ENCODE assay signal across 9 cellular contexts in genomic region chr1:175000697-175001187, GRCh38. TPM values are rescaled to one million over a fixed set of nuclear protein-coding genes. Genes with fewer than 3 reads are reported as not detected.
DNase-seq lines count a peak whose midpoint lies in the region; ATAC-seq and TF ChIP-seq lines count a peak whose summit lies in the region.
"Had no signal": no experiment of that assay in that cellular context is flagged by ENCODE, and none has a peak within 500 bp of the region (broad histone marks: within the 10 kb centered on the region; RNA-seq: fewer than 3 reads in every experiment).

No MANE protein-coding gene starts in this region.

- no peak for ATAC-seq in GM21367 (IDR thresholded peaks at IDR 0.05; ENCODE audit: unreplicated experiment)

- TF ChIP-seq CTCF in WERI-Rb-1 (IDR thresholded peaks at IDR 0.05; ENCODE audit: low read depth, low read length) = no peak
- no peak for TF ChIP-seq CTCF in suprapubic skin (IDR thresholded peaks at IDR 0.05)

- DNase-seq in NCI-H748 (lab: John Stamatoyannopoulos, UW; ENCODE audit: unreplicated experiment) (peak; percentile 7), NCI-H748 treated with DMSO at 0.1 percent for 48 hours (lab: John Stamatoyannopoulos, UW) (no peak), WERI-Rb-1 (no peak), suprapubic skin (ENCODE audit: low spot score in 2 of 2) (no peak), amniotic stem cell (lab: John Stamatoyannopoulos, UW) (no peak), cerebellum (ENCODE audit: low spot score) (no peak)
- DNase-seq: NCI-H1417 treated with DMSO at 0.1 percent for 48 hours had no signal

- no peaks in the 10 kb centered on the region for H3K9me3 ChIP-seq in WERI-Rb-1 (ENCODE audit: severe bottlenecking)
- no peaks in the 10 kb centered on the region for H3K9me3 ChIP-seq in iPS-18c (ENCODE audit: control insufficient read depth, insufficient read depth, low read length)
- no peaks in the 10 kb centered on the region for H3K9me3 ChIP-seq in suprapubic skin

- TF ChIP-seq POLR2A in suprapubic skin (IDR thresholded peaks at IDR 0.05) = no peak

- WGBS in suprapubic skin = 2% methylated on average over 5 of the region's 5 CpGs

- H3K27me3 ChIP-seq in WERI-Rb-1 (ENCODE audit: insufficient read depth, low read depth, severe bottlenecking) = no peaks in the 10 kb centered on the region
- H3K27me3 ChIP-seq in suprapubic skin = no peaks in the 10 kb centered on the region

- H3K36me3 ChIP-seq in WERI-Rb-1 = peaks cover 32% of the 10 kb centered on the region
- H3K36me3 ChIP-seq in suprapubic skin = peaks cover 1% of the 10 kb centered on the region

- H3K4me3 ChIP-seq in WERI-Rb-1 (ENCODE audit: low read depth, low read length) (peak overlapping the region; percentile 98), iPS-18c (ENCODE audit: insufficient read depth, low read depth, low read length) (peak overlapping the region; percentile 59), suprapubic skin (peak overlapping the region; percentile 76)

- H3K27ac ChIP-seq in WERI-Rb-1 = peak overlapping the region; percentile 99
- H3K27ac ChIP-seq in suprapubic skin = no peak overlapping the region

- H3K4me1 ChIP-seq in suprapubic skin = peaks cover 32% of the 10 kb centered on the region

- no peak for TF ChIP-seq EP300 in suprapubic skin (IDR thresholded peaks at IDR 0.05)

RNA-seq across cellular contexts. Expression of gene CACYBP, which starts 1.0 kb away (rescaled TPM):
- total RNA-seq in suprapubic skin (10 to 100 TPM; 41.8 to 66.7 (median 64.5) TPM), cerebellum (122 TPM)

RNA-seq across cellular contexts. Expression of gene MRPS14, which starts 22.5 kb away (rescaled TPM):
- 10 to 100 TPM; 12.7 to 22.9 (median 17.9) TPM for total RNA-seq in suprapubic skin
- total RNA-seq in cerebellum = 41.5 TPM
